16 cellular contexts compared by ENCODE assay signal in the genomic region with DNA sequence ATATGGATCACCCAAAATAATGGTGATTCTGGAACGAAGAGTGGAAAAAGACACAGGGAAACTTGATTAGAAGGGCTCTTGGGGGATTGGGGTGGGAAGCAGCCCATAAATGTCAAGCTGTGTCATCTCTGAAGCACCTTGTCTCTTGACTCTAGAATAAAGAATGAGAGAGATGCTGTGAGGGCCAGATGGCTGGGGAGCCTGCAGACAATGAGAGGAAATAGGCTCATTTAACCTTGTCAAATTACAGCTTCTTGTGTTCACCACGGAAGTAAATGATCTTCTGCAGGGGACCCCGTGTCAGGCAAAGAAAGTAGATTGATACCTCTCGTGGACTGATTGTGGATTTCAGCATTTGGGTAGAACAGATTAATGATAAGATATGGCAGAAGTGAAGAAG.
"Had no signal": no experiment of that assay in that cellular context is flagged by ENCODE, and none has a peak within 500 bp of the region (broad histone marks: within the 10 kb centered on the region; RNA-seq: fewer than 3 reads in every experiment).

No MANE protein-coding gene starts in this region.

- ATAC-seq: lower lobe of right lung; naive thymus-derived CD4-positive, alpha-beta T cell had no signal

- H3K36me3 ChIP-seq: esophagus squamous epithelium, lower lobe of right lung, right atrium auricular region, stomach had no signal

- H3K9me3 ChIP-seq: esophagus squamous epithelium, right atrium auricular region had no signal

- DNase-seq: activated CD4-positive, alpha-beta memory T cell treated with anti-CD3 and anti-CD28 coated beads for 36 hours; activated CD4-positive, alpha-beta T cell treated with anti-CD3 and anti-CD28 coated beads for 1 hour; activated gamma-delta T cell; activated naive CD8-positive, alpha-beta T cell treated with anti-CD3 and anti-CD28 coated beads for 36 hours; activated T-cell treated with anti-CD3 and anti-CD28 coated beads, Interleukin-2, amount 50 U/mL, for 48 hours; esophagus squamous epithelium; foreskin fibroblast; immature natural killer cell; lower lobe of right lung; naive thymus-derived CD4-positive, alpha-beta T cell; posterior cingulate gyrus; stimulated activated CD4-positive, alpha-beta T cell treated with anti-CD3 and anti-CD28 coated beads, Interleukin-4, amount 100 ng/mL, for 4 hours; stomach had no signal

- H3K27ac ChIP-seq: esophagus squamous epithelium, lower lobe of right lung, right atrium auricular region, skin epidermis, stomach had no signal

- H3K4me3 Mint-ChIP-seq: activated CD4-positive, alpha-beta memory T cell treated with anti-CD3 and anti-CD28 coated beads for 36 hours; activated naive CD8-positive, alpha-beta T cell treated with anti-CD3 and anti-CD28 coated beads for 36 hours; immature natural killer cell; naive thymus-derived CD4-positive, alpha-beta T cell had no signal

- H3K27ac Mint-ChIP-seq: activated CD4-positive, alpha-beta memory T cell treated with anti-CD3 and anti-CD28 coated beads for 36 hours; activated naive CD8-positive, alpha-beta T cell treated with anti-CD3 and anti-CD28 coated beads for 36 hours; immature natural killer cell; naive thymus-derived CD4-positive, alpha-beta T cell had no signal

- H3K27me3 Mint-ChIP-seq: activated CD4-positive, alpha-beta memory T cell treated with anti-CD3 and anti-CD28 coated beads for 36 hours; activated naive CD8-positive, alpha-beta T cell treated with anti-CD3 and anti-CD28 coated beads for 36 hours had no signal

- H3K36me3 Mint-ChIP-seq: immature natural killer cell had no signal

- H3K27me3 ChIP-seq: dorsolateral prefrontal cortex, esophagus squamous epithelium, right atrium auricular region, stomach had no signal

- H3K4me3 ChIP-seq: dorsolateral prefrontal cortex, esophagus squamous epithelium, lower lobe of right lung, right atrium auricular region, skin epidermis, stomach had no signal

- H3K9me3 Mint-ChIP-seq: immature natural killer cell had no signal
